8 cellular contexts compared by ENCODE assay signal in genomic region chr1:9128520-9129371, GRCh38. TPM values are rescaled to one million over a fixed set of nuclear protein-coding genes. Genes with fewer than 3 reads are reported as not detected.
DNase-seq lines count a peak whose midpoint lies in the region; ATAC-seq lines count a peak whose summit lies in the region.

Gene GPR157, minus strand, starts transcription at chr1:9129102. Its CDS starts 75 bp downstream, at chr1:9129027.

- no peaks in the 10 kb centered on the region for H3K36me3 ChIP-seq in effector memory CD4-positive, alpha-beta T cell (ENCODE audit: control insufficient read depth, insufficient read depth, low read length)

- DNase-seq in NCI-H1436 (lab: John Stamatoyannopoulos, UW) (peak; percentile 60), NCI-H1436 treated with DMSO at 0.1 percent for 48 hours (lab: John Stamatoyannopoulos, UW) (no peak), NCI-H446 (lab: John Stamatoyannopoulos, UW) (peak; percentile 58 to 89), mesenteric fat pad (ENCODE audit: low spot score) (peak; percentile 96)
- DNase-seq in activated CD8-positive, alpha-beta memory T cell treated with anti-CD3 and anti-CD28 coated beads for 24 hours, result peak; percentile 88
- peak; percentile 66 to 80 (median 76) for DNase-seq in effector memory CD4-positive, alpha-beta T cell
- peak; percentile 62 to 67 for DNase-seq in stimulated activated CD8-positive, alpha-beta memory T cell treated with anti-CD3 and anti-CD28 coated beads, Interleukin-15, amount 100 ng/mL, for 48 hours (ENCODE audit: low read depth in 2 of 2)

- peak; percentile 80 for ATAC-seq in HG02763 (IDR thresholded peaks at IDR 0.05; ENCODE audit: unreplicated experiment)

- peak within 1 kb of the TSS; percentile 68 for H3K4me3 ChIP-seq in effector memory CD4-positive, alpha-beta T cell (ENCODE audit: insufficient read depth, low read depth, low read length, poor library complexity, severe bottlenecking)

- peak within 1 kb of the TSS; percentile 50 for H3K27ac ChIP-seq in effector memory CD4-positive, alpha-beta T cell (ENCODE audit: insufficient read depth, low read length, poor library complexity, severe bottlenecking)

- no peaks in the 10 kb centered on the region for H3K9me3 ChIP-seq in effector memory CD4-positive, alpha-beta T cell (ENCODE audit: control insufficient read depth, low read length)

- peaks cover 14% of the 10 kb centered on the region for H3K4me1 ChIP-seq in effector memory CD4-positive, alpha-beta T cell (ENCODE audit: control insufficient read depth, insufficient read depth, low read length, poor library complexity, severe bottlenecking)

- H3K27me3 ChIP-seq in effector memory CD4-positive, alpha-beta T cell (replicated peaks; ENCODE audit: control insufficient read depth, insufficient read depth, low read length, poor library complexity, severe bottlenecking), result no peaks in the 10 kb centered on the region

RNA-seq across cellular contexts. Expression of gene GPR157, which starts in this region (rescaled TPM):
- total RNA-seq in mesenteric fat pad, result 15.5 TPM
